8 cellular contexts compared by ENCODE assay signal in genomic region chr14:103123634-103124500, GRCh38. TPM values are rescaled to one million over a fixed set of nuclear protein-coding genes. Genes with fewer than 3 reads are reported as not detected.
DNase-seq lines count a peak whose midpoint lies in the region; ATAC-seq, FAIRE-seq and TF ChIP-seq lines count a peak whose summit lies in the region.

No MANE protein-coding gene starts in this region.

- peak; percentile 42 to 58 (median 45); a peak in 4 of 6 replicates for TF ChIP-seq CTCF in GM12878 (IDR thresholded peaks at IDR 0.05 in 2 of 3, conservative IDR thresholded peaks at IDR 0.05 in 1 of 3; ENCODE audit: control insufficient read depth in 2 of 3, extremely low read depth in 1 of 3, insufficient read depth in 1 of 3, low read depth in 3 of 3, low read length in 3 of 3)
- TF ChIP-seq CTCF in suprapubic skin (IDR thresholded peaks at IDR 0.05): peak in 1 of 2 donors; percentile 32

- SMC1A ChIA-PET in GM12878 (lab: Charles Lee; ENCODE audit: uncharacterized antibody, unreplicated experiment): interaction anchor here (1.2 to 1.8 kb wide), 3 partner anchors 16 to 18 kb away, joined by 4 to 7 read pairs (median 5); no protein-coding TSS in a partner anchor

- no peak for DNase-seq in activated CD4-positive, alpha-beta T cell treated with anti-CD3 and anti-CD28 coated beads for 36 hours
- no peak for DNase-seq in activated CD4-positive, alpha-beta T cell treated with anti-CD3 and anti-CD28 coated beads for 1 hour
- DNase-seq in GM12878 (ENCODE audit: low read depth, low spot score): no peak
- peak in 1 of 2 donors; percentile 82 for DNase-seq in suprapubic skin (ENCODE audit: low spot score in 2 of 2)
- DNase-seq in activated CD8-positive, alpha-beta memory T cell treated with anti-CD3 and anti-CD28 coated beads, Interleukin-2, amount 10 ng/mL, durations not matched to agents 7 days and 5 days: no peak
- no peak for DNase-seq in Kasumi-1 (lab: John Stamatoyannopoulos, UW)
- DNase-seq in SKM-1 (lab: John Stamatoyannopoulos, UW; ENCODE audit: unreplicated experiment): no peak

- POLR2A ChIA-PET in activated CD4-positive, alpha-beta T cell treated with anti-CD3 and anti-CD28 coated beads for 36 hours (lab: Charles Lee): no interaction called here
- POLR2A ChIA-PET in GM12878 (lab: Charles Lee): interaction anchor here (0.7 to 1.3 kb wide), 4 partner anchors 9 to 19 kb away, joined by 3 to 4 read pairs (median 3); no protein-coding TSS in a partner anchor

- no peak for TF ChIP-seq RAD21 in GM12878 (IDR thresholded peaks at IDR 0.05; ENCODE audit: insufficient read depth, low read depth, low read length)

- H3K27me3 ChIP-seq in GM12878 (replicated peaks in 1 of 2; ENCODE audit: control insufficient read depth in 2 of 2, insufficient read depth in 2 of 2, low read length in 1 of 2) (no peaks in the 10 kb centered on the region), layer of hippocampus (ENCODE audit: control insufficient read depth, insufficient read depth, low read length) (peaks cover 2% of the 10 kb centered on the region), suprapubic skin (peaks cover 10% of the 10 kb centered on the region)

- H3K79me2 ChIP-seq in GM12878 (ENCODE audit: control insufficient read depth, insufficient read depth, low read length): peaks cover 21% of the 10 kb centered on the region

- TF ChIP-seq EP300 in GM12878 (IDR thresholded peaks at IDR 0.05; ENCODE audit: borderline replicate concordance in 1 of 2, control insufficient read depth in 1 of 2, low read depth in 2 of 2, low read length in 2 of 2) (no peak), suprapubic skin (IDR thresholded peaks at IDR 0.05) (no peak)

- H3K4me1 ChIP-seq in GM12878 (ENCODE audit: control insufficient read depth, insufficient read depth, low read length): peaks cover 17% of the 10 kb centered on the region
- peaks cover 91% of the 10 kb centered on the region for H3K4me1 ChIP-seq in suprapubic skin

- TF ChIP-seq POLR2A in GM12878 (IDR thresholded peaks at IDR 0.05; ENCODE audit: low read depth, low read length) (no peak), suprapubic skin (IDR thresholded peaks at IDR 0.05) (no peak)

- in situ Hi-C loops in GM12878 (cut with MboI): no loop called here

- H3K36me3 Mint-ChIP-seq in activated CD4-positive, alpha-beta T cell treated with anti-CD3 and anti-CD28 coated beads for 36 hours (ENCODE audit: low read depth): no peaks in the 10 kb centered on the region
- H3K36me3 Mint-ChIP-seq in activated CD8-positive, alpha-beta memory T cell treated with anti-CD3 and anti-CD28 coated beads, Interleukin-2, amount 10 ng/mL, durations not matched to agents 7 days and 5 days: no peaks in the 10 kb centered on the region

- CTCF ChIA-PET in activated CD4-positive, alpha-beta T cell treated with anti-CD3 and anti-CD28 coated beads for 36 hours (lab: Charles Lee): no interaction called here
- CTCF ChIA-PET in GM12878 (lab: Yijun Ruan, JAX): interaction anchor here (0.6 to 3.2 kb wide), 7 partner anchors 11 to 168 kb away, joined by 3 to 19 read pairs (median 5); no protein-coding TSS in a partner anchor
- CTCF ChIA-PET in activated CD8-positive, alpha-beta memory T cell treated with anti-CD3 and anti-CD28 coated beads, Interleukin-2, amount 10 ng/mL, durations not matched to agents 7 days and 5 days (lab: Charles Lee): no interaction called here

- H3K4me3 ChIP-seq in GM12878 (peak overlapping the region; percentile 79), suprapubic skin (peak overlapping the region; percentile 76)

- ATAC-seq in activated CD4-positive, alpha-beta T cell treated with anti-CD3 and anti-CD28 coated beads for 36 hours: peak; percentile 23
- peak; percentile 48 for ATAC-seq in GM12878
- no peak for ATAC-seq in activated CD8-positive, alpha-beta memory T cell treated with anti-CD3 and anti-CD28 coated beads, Interleukin-2, amount 10 ng/mL, durations not matched to agents 7 days and 5 days

- H3K36me3 ChIP-seq in GM12878 (ENCODE audit: control insufficient read depth in 2 of 2, insufficient read depth in 2 of 2, low read length in 1 of 2): no peaks in the 10 kb centered on the region
- H3K36me3 ChIP-seq in suprapubic skin: no peaks in the 10 kb centered on the region

- peak overlapping the region; percentile 59 for H2AFZ ChIP-seq in GM12878 (ENCODE audit: control insufficient read depth, low read depth, low read length)

- H3K4me2 ChIP-seq in GM12878 (ENCODE audit: control insufficient read depth, insufficient read depth): peak overlapping the region; percentile 91

- RAD21 ChIA-PET in GM12878 (lab: Charles Lee; ENCODE audit: unreplicated experiment): interaction anchor here (0.9 to 1.9 kb wide), 3 partner anchors 16 to 19 kb away, joined by 3 to 7 read pairs (median 4); no protein-coding TSS in a partner anchor

- no peak overlapping the region for H3K4me3 Mint-ChIP-seq in activated CD4-positive, alpha-beta T cell treated with anti-CD3 and anti-CD28 coated beads for 36 hours
- no peak overlapping the region for H3K4me3 Mint-ChIP-seq in activated CD8-positive, alpha-beta memory T cell treated with anti-CD3 and anti-CD28 coated beads, Interleukin-2, amount 10 ng/mL, durations not matched to agents 7 days and 5 days

- 18% methylated on average over 36 of the region's 48 CpGs for WGBS in GM12878 (ENCODE audit: insufficient coverage, insufficient replicate concordance, low lambda C conversion rate, missing lambda C conversion rate)
- WGBS in suprapubic skin: 33% methylated on average over 13 of the region's 48 CpGs

- H3K27ac ChIP-seq in GM12878 (ENCODE audit: control insufficient read depth, insufficient read depth) (peak overlapping the region; percentile 45), layer of hippocampus (ENCODE audit: low read depth, low read length) (peak overlapping the region; percentile 67), suprapubic skin (peak overlapping the region; percentile 95)

- intact Hi-C loops in activated CD4-positive, alpha-beta T cell treated with anti-CD3 and anti-CD28 coated beads for 36 hours (cut with DNase I, micrococcal nuclease): no loop called here
- intact Hi-C loops in GM12878 (cut with micrococcal nuclease; ENCODE audit: unreplicated experiment): no loop called here

- H3K9me3 ChIP-seq in GM12878 (replicated peaks; ENCODE audit: control insufficient read depth, insufficient read depth, low read length) (no peaks in the 10 kb centered on the region), suprapubic skin (no peaks in the 10 kb centered on the region)

- no peak overlapping the region for H3K27ac Mint-ChIP-seq in activated CD4-positive, alpha-beta T cell treated with anti-CD3 and anti-CD28 coated beads for 36 hours
- no peak overlapping the region for H3K27ac Mint-ChIP-seq in activated CD8-positive, alpha-beta memory T cell treated with anti-CD3 and anti-CD28 coated beads, Interleukin-2, amount 10 ng/mL, durations not matched to agents 7 days and 5 days

- FAIRE-seq in GM12878 (lab: Jason Lieb, UNC): peak; percentile 35

- peak overlapping the region; percentile 75 for H3K9ac ChIP-seq in GM12878 (ENCODE audit: control insufficient read depth, insufficient read depth, low read length)

- no peaks in the 10 kb centered on the region for H4K20me1 ChIP-seq in GM12878 (ENCODE audit: control insufficient read depth, insufficient read depth)

- H3K27me3 Mint-ChIP-seq in activated CD4-positive, alpha-beta T cell treated with anti-CD3 and anti-CD28 coated beads for 36 hours: peaks cover 21% of the 10 kb centered on the region
- H3K27me3 Mint-ChIP-seq in activated CD8-positive, alpha-beta memory T cell treated with anti-CD3 and anti-CD28 coated beads, Interleukin-2, amount 10 ng/mL, durations not matched to agents 7 days and 5 days: peaks cover 28% of the 10 kb centered on the region

- no TSS peak for BruUV-seq in GM12878 (replicated peaks; lab: Mats Ljungman, UMichigan)

- H3K9me3 Mint-ChIP-seq in activated CD4-positive, alpha-beta T cell treated with anti-CD3 and anti-CD28 coated beads for 36 hours (ENCODE audit: low read depth): no peaks in the 10 kb centered on the region
- no peaks in the 10 kb centered on the region for H3K9me3 Mint-ChIP-seq in activated CD8-positive, alpha-beta memory T cell treated with anti-CD3 and anti-CD28 coated beads, Interleukin-2, amount 10 ng/mL, durations not matched to agents 7 days and 5 days (ENCODE audit: low read depth)

- H3K4me1 Mint-ChIP-seq in activated CD4-positive, alpha-beta T cell treated with anti-CD3 and anti-CD28 coated beads for 36 hours: no peaks in the 10 kb centered on the region
- no peaks in the 10 kb centered on the region for H3K4me1 Mint-ChIP-seq in activated CD8-positive, alpha-beta memory T cell treated with anti-CD3 and anti-CD28 coated beads, Interleukin-2, amount 10 ng/mL, durations not matched to agents 7 days and 5 days

RNA-seq across cellular contexts. Expression of gene TNFAIP2, which starts 0.6 kb away (rescaled TPM):
- total RNA-seq in activated CD4-positive, alpha-beta T cell treated with anti-CD3 and anti-CD28 coated beads for 36 hours: 1 to 10 TPM; 1.7 to 1.8 TPM
- total RNA-seq in GM12878 (2013; cell fraction: nucleolus; rRNA removed): 228 and 277 TPM in 2 replicates
- total RNA-seq in GM12878 (2014; rRNA removed) (75.4 and 81.6 TPM in 2 replicates), GM12878 (2014; rRNA removed; fragmentation: Illumina TruSeq; extraction: Trizol) (51.0 and 58.3 TPM in 2 replicates), GM12878 (2021) (107 and 116 TPM in 2 replicates), suprapubic skin (10 to 100 TPM; 11.9 to 23.3 (median 16.4) TPM)
- 25.2 TPM for polyA plus RNA-seq in GM12878 (2011; ENCODE audit: low read depth)
- polyA plus RNA-seq in GM12878 (2011; rRNA removed) (38.5 and 66.7 TPM in 2 replicates), GM12878 (2014; fragmentation: Illumina TruSeq; extraction: Trizol) (36.8 and 67.5 TPM in 2 replicates), GM12878 (2014; fragmentation: Nextera tagmentation; extraction: Ambion mirVana) (100 to 1,000 TPM in 1 of 2 experiments, 10 to 100 TPM in 1; 85.6 to 106 TPM), GM12878 (2014; rRNA removed) (137 and 150 TPM in 2 replicates), GM12878 (2016; fragmentation: Nextera tagmentation; extraction: Ambion mirVana) (1 to 10 TPM; 7.1 TPM)
- 82.8 and 101 TPM in 2 replicates for polyA plus RNA-seq in GM12878 (2011; cell fraction: cytosol; rRNA removed)
- polyA plus RNA-seq in GM12878 (2011; cell fraction: nucleus; rRNA removed): 340 and 362 TPM in 2 replicates
- polyA plus RNA-seq in GM12878 (2012): 41.1 and 61.7 TPM in 2 replicates
- polyA minus RNA-seq in GM12878 (2011; rRNA and poly(A)+ RNA removed): 29.0 and 63.6 TPM in 2 replicates
- polyA minus RNA-seq in GM12878 (2011; cell fraction: cytosol; rRNA and poly(A)+ RNA removed): 40.4 and 44.5 TPM in 2 replicates
- 25.3 and 36.6 TPM in 2 replicates for polyA minus RNA-seq in GM12878 (2011; cell fraction: nucleus; rRNA and poly(A)+ RNA removed)
- total RNA-seq in activated CD8-positive, alpha-beta memory T cell treated with anti-CD3 and anti-CD28 coated beads, Interleukin-2, amount 10 ng/mL, durations not matched to agents 7 days and 5 days: 1 to 10 TPM in 1 of 2 experiments, not detected in 1; 2.1 TPM

RNA-seq across cellular contexts. Expression of gene EXOC3L4, which starts 29.3 kb away (rescaled TPM):
- not detected for total RNA-seq in activated CD4-positive, alpha-beta T cell treated with anti-CD3 and anti-CD28 coated beads for 36 hours
- not detected in 2 replicates for total RNA-seq in GM12878 (2013; cell fraction: nucleolus; rRNA removed)
- total RNA-seq in GM12878 (2014; rRNA removed) (not detected in 2 replicates), GM12878 (2014; rRNA removed; fragmentation: Illumina TruSeq; extraction: Trizol) (not detected in 2 replicates), GM12878 (2021) (not detected in 2 replicates), suprapubic skin (1 to 10 TPM in 1 of 4 donors, not detected in 3; 1.5 TPM)
- polyA plus RNA-seq in GM12878 (2011; ENCODE audit: low read depth): not detected
- polyA plus RNA-seq in GM12878 (2011; rRNA removed) (not detected in 2 replicates), GM12878 (2014; fragmentation: Illumina TruSeq; extraction: Trizol) (not detected in 2 replicates), GM12878 (2014; fragmentation: Nextera tagmentation; extraction: Ambion mirVana) (not detected), GM12878 (2014; rRNA removed) (not detected in 2 replicates), GM12878 (2016; fragmentation: Nextera tagmentation; extraction: Ambion mirVana) (not detected)
- polyA plus RNA-seq in GM12878 (2011; cell fraction: cytosol; rRNA removed): not detected in 2 replicates
- polyA plus RNA-seq in GM12878 (2011; cell fraction: nucleus; rRNA removed): 0.15 TPM in 1 of 2 replicates, not detected in the other
- not detected in 2 replicates for polyA plus RNA-seq in GM12878 (2012)
- not detected in 2 replicates for polyA minus RNA-seq in GM12878 (2011; rRNA and poly(A)+ RNA removed)
- polyA minus RNA-seq in GM12878 (2011; cell fraction: cytosol; rRNA and poly(A)+ RNA removed): not detected in 2 replicates
- not detected in 2 replicates for polyA minus RNA-seq in GM12878 (2011; cell fraction: nucleus; rRNA and poly(A)+ RNA removed)
- not detected for total RNA-seq in activated CD8-positive, alpha-beta memory T cell treated with anti-CD3 and anti-CD28 coated beads, Interleukin-2, amount 10 ng/mL, durations not matched to agents 7 days and 5 days

RNA-seq across cellular contexts. Expression of gene LBHD2, which starts 39.9 kb away (rescaled TPM):
- not detected for total RNA-seq in activated CD4-positive, alpha-beta T cell treated with anti-CD3 and anti-CD28 coated beads for 36 hours
- total RNA-seq in GM12878 (2013; cell fraction: nucleolus; rRNA removed): not detected in 2 replicates
- total RNA-seq in GM12878 (2014; rRNA removed) (not detected in 2 replicates), GM12878 (2014; rRNA removed; fragmentation: Illumina TruSeq; extraction: Trizol) (not detected in 2 replicates), GM12878 (2021) (not detected in 2 replicates), suprapubic skin (not detected)
- not detected for polyA plus RNA-seq in GM12878 (2011; ENCODE audit: low read depth)
- polyA plus RNA-seq in GM12878 (2011; rRNA removed) (not detected in 2 replicates), GM12878 (2014; fragmentation: Illumina TruSeq; extraction: Trizol) (not detected in 2 replicates), GM12878 (2014; fragmentation: Nextera tagmentation; extraction: Ambion mirVana) (not detected), GM12878 (2014; rRNA removed) (not detected in 2 replicates), GM12878 (2016; fragmentation: Nextera tagmentation; extraction: Ambion mirVana) (not detected)
- polyA plus RNA-seq in GM12878 (2011; cell fraction: cytosol; rRNA removed): not detected in 2 replicates
- polyA plus RNA-seq in GM12878 (2011; cell fraction: nucleus; rRNA removed): not detected in 2 replicates
- polyA plus RNA-seq in GM12878 (2012): not detected in 2 replicates
- polyA minus RNA-seq in GM12878 (2011; rRNA and poly(A)+ RNA removed): not detected in 2 replicates
- not detected in 2 replicates for polyA minus RNA-seq in GM12878 (2011; cell fraction: cytosol; rRNA and poly(A)+ RNA removed)
- not detected in 2 replicates for polyA minus RNA-seq in GM12878 (2011; cell fraction: nucleus; rRNA and poly(A)+ RNA removed)
- total RNA-seq in activated CD8-positive, alpha-beta memory T cell treated with anti-CD3 and anti-CD28 coated beads, Interleukin-2, amount 10 ng/mL, durations not matched to agents 7 days and 5 days: not detected

Comparison
In these comparisons a context has a peak if more than half of its experiments do, and no peak if none do; other contexts are left out.
1. H3K27ac ChIP-seq: peak in every context shown above with its lines; median percentile 95 in suprapubic skin; 67 in layer of hippocampus; 45 in GM12878.
2. RNA of gene TNFAIP2, which starts 0.6 kb away (total RNA-seq): 51.0 to 277 TPM in GM12878 and 11.9 to 23.3 TPM in suprapubic skin; 2.1 TPM in activated CD8-positive, alpha-beta memory T cell treated with anti-CD3 and anti-CD28 coated beads, Interleukin-2, amount 10 ng/mL, durations not matched to agents 7 days and 5 days and 1.7 to 1.8 TPM in activated CD4-positive, alpha-beta T cell treated with anti-CD3 and anti-CD28 coated beads for 36 hours; every median in the first group is over 4 times any median in the second.